Comparison of ENCODE assay signal across 1 cellular context in the genomic region with DNA sequence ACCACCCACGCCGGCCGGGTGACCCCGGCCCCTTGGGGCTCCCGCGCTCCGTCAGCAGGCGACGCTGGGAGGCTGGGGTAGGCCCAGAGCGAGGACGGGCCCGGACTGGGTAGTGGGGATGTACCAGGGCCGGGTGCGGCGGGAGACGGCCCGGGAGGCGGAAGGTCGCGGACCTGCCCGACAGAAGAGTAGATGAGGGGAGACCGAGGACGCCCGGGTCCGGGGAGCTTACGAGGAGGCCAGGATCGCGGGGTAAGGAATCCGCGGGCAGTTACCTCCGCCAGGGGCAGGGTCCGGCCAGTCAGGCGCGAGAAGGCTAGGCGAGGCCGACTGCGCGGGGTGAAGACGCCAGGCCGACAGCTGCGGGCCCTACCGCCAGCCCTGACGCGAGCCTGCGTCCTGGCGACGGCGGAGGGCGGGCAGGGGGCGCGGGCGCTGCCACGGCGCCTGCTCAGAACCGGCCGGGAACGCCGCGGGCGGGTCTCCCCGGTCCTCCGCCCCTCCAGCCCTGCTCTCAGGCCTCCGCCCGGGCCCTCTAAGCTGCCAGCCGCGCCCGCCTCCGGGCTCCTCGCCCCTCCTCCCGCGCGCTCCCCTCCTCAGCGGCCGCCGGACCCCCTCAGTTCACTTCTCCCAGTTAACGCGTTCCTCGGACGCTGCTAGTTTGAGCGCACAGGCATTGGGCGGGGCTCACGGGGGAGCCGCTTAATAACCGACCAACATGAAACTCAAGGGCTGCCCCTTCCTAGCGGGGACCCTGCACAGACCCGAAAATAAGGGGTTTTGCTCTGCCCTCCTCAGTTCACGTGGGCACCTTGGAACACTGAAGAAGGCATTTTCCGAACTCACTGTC.
TF ChIP-seq lines count a peak whose summit lies in the region.

Gene CPLANE1, minus strand, starts transcription at position 407 of the 850 bp plus-strand sequence. CDS start 1,678 bp downstream, outside the sequence.

TF ChIP-seq in HepG2, 621 proteins besides CTCF, POLR2A, EP300 and RAD21 (continued from another document and continues in another):
- TF ChIP-seq, protein P1, sequence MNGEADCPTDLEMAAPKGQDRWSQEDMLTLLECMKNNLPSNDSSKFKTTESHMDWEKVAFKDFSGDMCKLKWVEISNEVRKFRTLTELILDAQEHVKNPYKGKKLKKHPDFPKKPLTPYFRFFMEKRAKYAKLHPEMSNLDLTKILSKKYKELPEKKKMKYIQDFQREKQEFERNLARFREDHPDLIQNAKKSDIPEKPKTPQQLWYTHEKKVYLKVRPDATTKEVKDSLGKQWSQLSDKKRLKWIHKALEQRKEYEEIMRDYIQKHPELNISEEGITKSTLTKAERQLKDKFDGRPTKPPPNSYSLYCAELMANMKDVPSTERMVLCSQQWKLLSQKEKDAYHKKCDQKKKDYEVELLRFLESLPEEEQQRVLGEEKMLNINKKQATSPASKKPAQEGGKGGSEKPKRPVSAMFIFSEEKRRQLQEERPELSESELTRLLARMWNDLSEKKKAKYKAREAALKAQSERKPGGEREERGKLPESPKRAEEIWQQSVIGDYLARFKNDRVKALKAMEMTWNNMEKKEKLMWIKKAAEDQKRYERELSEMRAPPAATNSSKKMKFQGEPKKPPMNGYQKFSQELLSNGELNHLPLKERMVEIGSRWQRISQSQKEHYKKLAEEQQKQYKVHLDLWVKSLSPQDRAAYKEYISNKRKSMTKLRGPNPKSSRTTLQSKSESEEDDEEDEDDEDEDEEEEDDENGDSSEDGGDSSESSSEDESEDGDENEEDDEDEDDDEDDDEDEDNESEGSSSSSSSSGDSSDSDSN (CRISPR knock-in tag; IDR thresholded peaks at IDR 0.05): peak; percentile 99
- no peak for TF ChIP-seq ZNF280D (CRISPR knock-in tag; IDR thresholded peaks at IDR 0.05)
- TF ChIP-seq MZF1 (CRISPR knock-in tag; IDR thresholded peaks at IDR 0.05; ENCODE audit: borderline replicate concordance): no peak
- no peak for TF ChIP-seq ZNF432 (CRISPR knock-in tag; IDR thresholded peaks at IDR 0.05; ENCODE audit: borderline replicate concordance)
- no peak for TF ChIP-seq ZFP41 (CRISPR knock-in tag; IDR thresholded peaks at IDR 0.05; ENCODE audit: borderline replicate concordance)
- no peak for TF ChIP-seq LBX2 (CRISPR knock-in tag; IDR thresholded peaks at IDR 0.05; ENCODE audit: borderline replicate concordance)
- peak; percentile 45; the same call in 1 of the 2 replicates for TF ChIP-seq TBX2 (CRISPR knock-in tag; IDR thresholded peaks at IDR 0.05; ENCODE audit: borderline replicate concordance)
- no peak for TF ChIP-seq ZNF264 (CRISPR knock-in tag; IDR thresholded peaks at IDR 0.05)
- TF ChIP-seq CEBPB (IDR thresholded peaks at IDR 0.05; ENCODE audit: borderline replicate concordance, low read depth, low read length): no peak
- TF ChIP-seq HOXA5 (CRISPR knock-in tag; IDR thresholded peaks at IDR 0.05): no peak; the same call in 1 of the 2 replicates
- no peak for TF ChIP-seq MYNN (CRISPR knock-in tag; IDR thresholded peaks at IDR 0.05; ENCODE audit: low read depth)
- peak; percentile 54; the same call in 1 of the 2 replicates for TF ChIP-seq MYC (CRISPR knock-in tag; IDR thresholded peaks at IDR 0.05; ENCODE audit: borderline replicate concordance)
- no peak for TF ChIP-seq ZFP62 (CRISPR knock-in tag; IDR thresholded peaks at IDR 0.05)
- TF ChIP-seq MEF2D (CRISPR knock-in tag; IDR thresholded peaks at IDR 0.05): no peak
- no peak for TF ChIP-seq ZNF253 (CRISPR knock-in tag; IDR thresholded peaks at IDR 0.05; ENCODE audit: borderline replicate concordance)
- no peak for TF ChIP-seq CENPBD1 (CRISPR knock-in tag; IDR thresholded peaks at IDR 0.05; ENCODE audit: borderline replicate concordance, low read depth)
- no peak for TF ChIP-seq ZNF224 (CRISPR knock-in tag; IDR thresholded peaks at IDR 0.05)
- no peak for TF ChIP-seq SCMH1 (CRISPR knock-in tag; IDR thresholded peaks at IDR 0.05; ENCODE audit: borderline replicate concordance)
- TF ChIP-seq ZNF496 (CRISPR knock-in tag; IDR thresholded peaks at IDR 0.05; ENCODE audit: insufficient replicate concordance): no peak
- peak; percentile 77; the same call in 1 of the 2 replicates for TF ChIP-seq TAF1 (CRISPR knock-in tag; IDR thresholded peaks at IDR 0.05)
- TF ChIP-seq, protein P2, sequence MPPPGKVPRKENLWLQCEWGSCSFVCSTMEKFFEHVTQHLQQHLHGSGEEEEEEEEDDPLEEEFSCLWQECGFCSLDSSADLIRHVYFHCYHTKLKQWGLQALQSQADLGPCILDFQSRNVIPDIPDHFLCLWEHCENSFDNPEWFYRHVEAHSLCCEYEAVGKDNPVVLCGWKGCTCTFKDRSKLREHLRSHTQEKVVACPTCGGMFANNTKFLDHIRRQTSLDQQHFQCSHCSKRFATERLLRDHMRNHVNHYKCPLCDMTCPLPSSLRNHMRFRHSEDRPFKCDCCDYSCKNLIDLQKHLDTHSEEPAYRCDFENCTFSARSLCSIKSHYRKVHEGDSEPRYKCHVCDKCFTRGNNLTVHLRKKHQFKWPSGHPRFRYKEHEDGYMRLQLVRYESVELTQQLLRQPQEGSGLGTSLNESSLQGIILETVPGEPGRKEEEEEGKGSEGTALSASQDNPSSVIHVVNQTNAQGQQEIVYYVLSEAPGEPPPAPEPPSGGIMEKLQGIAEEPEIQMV (CRISPR knock-in tag; IDR thresholded peaks at IDR 0.05; ENCODE audit: low read depth): 0 out of 2 replicates have a peak, but pooled peaks have one; percentile 6
- 0 out of 2 replicates have a peak, but pooled peaks have one; percentile 45 for TF ChIP-seq ARNTL (CRISPR knock-in tag; IDR thresholded peaks at IDR 0.05)
- peak; percentile 22; the same call in 1 of the 2 replicates for TF ChIP-seq ZNF747 (CRISPR knock-in tag; IDR thresholded peaks at IDR 0.05; ENCODE audit: borderline replicate concordance)
- no peak; the same call in 1 of the 2 replicates for TF ChIP-seq THRA (CRISPR knock-in tag; IDR thresholded peaks at IDR 0.05; ENCODE audit: borderline replicate concordance)
- no peak for TF ChIP-seq ZNF639 (CRISPR knock-in tag; conservative IDR thresholded peaks at IDR 0.05)
- no peak for TF ChIP-seq DPF2 (CRISPR knock-in tag; IDR thresholded peaks at IDR 0.05; ENCODE audit: borderline replicate concordance, low read depth)
- TF ChIP-seq CHCHD3 (CRISPR knock-in tag; IDR thresholded peaks at IDR 0.05): no peak
- TF ChIP-seq ZNF75D (CRISPR knock-in tag; IDR thresholded peaks at IDR 0.05; ENCODE audit: borderline replicate concordance): no peak
- no peak for TF ChIP-seq ZMYM3 (CRISPR knock-in tag; IDR thresholded peaks at IDR 0.05)
- TF ChIP-seq ELF3 (CRISPR knock-in tag; IDR thresholded peaks at IDR 0.05): peak; percentile 38
- TF ChIP-seq, protein P3, sequence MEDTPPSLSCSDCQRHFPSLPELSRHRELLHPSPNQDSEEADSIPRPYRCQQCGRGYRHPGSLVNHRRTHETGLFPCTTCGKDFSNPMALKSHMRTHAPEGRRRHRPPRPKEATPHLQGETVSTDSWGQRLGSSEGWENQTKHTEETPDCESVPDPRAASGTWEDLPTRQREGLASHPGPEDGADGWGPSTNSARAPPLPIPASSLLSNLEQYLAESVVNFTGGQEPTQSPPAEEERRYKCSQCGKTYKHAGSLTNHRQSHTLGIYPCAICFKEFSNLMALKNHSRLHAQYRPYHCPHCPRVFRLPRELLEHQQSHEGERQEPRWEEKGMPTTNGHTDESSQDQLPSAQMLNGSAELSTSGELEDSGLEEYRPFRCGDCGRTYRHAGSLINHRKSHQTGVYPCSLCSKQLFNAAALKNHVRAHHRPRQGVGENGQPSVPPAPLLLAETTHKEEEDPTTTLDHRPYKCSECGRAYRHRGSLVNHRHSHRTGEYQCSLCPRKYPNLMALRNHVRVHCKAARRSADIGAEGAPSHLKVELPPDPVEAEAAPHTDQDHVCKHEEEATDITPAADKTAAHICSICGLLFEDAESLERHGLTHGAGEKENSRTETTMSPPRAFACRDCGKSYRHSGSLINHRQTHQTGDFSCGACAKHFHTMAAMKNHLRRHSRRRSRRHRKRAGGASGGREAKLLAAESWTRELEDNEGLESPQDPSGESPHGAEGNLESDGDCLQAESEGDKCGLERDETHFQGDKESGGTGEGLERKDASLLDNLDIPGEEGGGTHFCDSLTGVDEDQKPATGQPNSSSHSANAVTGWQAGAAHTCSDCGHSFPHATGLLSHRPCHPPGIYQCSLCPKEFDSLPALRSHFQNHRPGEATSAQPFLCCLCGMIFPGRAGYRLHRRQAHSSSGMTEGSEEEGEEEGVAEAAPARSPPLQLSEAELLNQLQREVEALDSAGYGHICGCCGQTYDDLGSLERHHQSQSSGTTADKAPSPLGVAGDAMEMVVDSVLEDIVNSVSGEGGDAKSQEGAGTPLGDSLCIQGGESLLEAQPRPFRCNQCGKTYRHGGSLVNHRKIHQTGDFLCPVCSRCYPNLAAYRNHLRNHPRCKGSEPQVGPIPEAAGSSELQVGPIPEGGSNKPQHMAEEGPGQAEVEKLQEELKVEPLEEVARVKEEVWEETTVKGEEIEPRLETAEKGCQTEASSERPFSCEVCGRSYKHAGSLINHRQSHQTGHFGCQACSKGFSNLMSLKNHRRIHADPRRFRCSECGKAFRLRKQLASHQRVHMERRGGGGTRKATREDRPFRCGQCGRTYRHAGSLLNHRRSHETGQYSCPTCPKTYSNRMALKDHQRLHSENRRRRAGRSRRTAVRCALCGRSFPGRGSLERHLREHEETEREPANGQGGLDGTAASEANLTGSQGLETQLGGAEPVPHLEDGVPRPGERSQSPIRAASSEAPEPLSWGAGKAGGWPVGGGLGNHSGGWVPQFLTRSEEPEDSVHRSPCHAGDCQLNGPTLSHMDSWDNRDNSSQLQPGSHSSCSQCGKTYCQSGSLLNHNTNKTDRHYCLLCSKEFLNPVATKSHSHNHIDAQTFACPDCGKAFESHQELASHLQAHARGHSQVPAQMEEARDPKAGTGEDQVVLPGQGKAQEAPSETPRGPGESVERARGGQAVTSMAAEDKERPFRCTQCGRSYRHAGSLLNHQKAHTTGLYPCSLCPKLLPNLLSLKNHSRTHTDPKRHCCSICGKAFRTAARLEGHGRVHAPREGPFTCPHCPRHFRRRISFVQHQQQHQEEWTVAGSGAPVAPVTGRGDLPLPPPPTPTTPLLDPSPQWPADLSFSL (CRISPR knock-in tag; IDR thresholded peaks at IDR 0.05): no peak
- TF ChIP-seq THAP11 (CRISPR knock-in tag; IDR thresholded peaks at IDR 0.05): no peak
- no peak for TF ChIP-seq SP140L (CRISPR knock-in tag; IDR thresholded peaks at IDR 0.05; ENCODE audit: borderline replicate concordance)
- TF ChIP-seq ZNF138 (CRISPR knock-in tag; IDR thresholded peaks at IDR 0.05; ENCODE audit: low read depth): no peak
- no peak for TF ChIP-seq DNMT3B (CRISPR knock-in tag; conservative IDR thresholded peaks at IDR 0.05)
- TF ChIP-seq ZNF788 (CRISPR knock-in tag; IDR thresholded peaks at IDR 0.05; ENCODE audit: borderline replicate concordance): no peak; the same call in 1 of the 2 replicates
- 0 out of 2 replicates have a peak, but pooled peaks have one; percentile 15 for TF ChIP-seq ZNF331 (CRISPR knock-in tag; IDR thresholded peaks at IDR 0.05)
- TF ChIP-seq SAP130 (CRISPR knock-in tag; IDR thresholded peaks at IDR 0.05; ENCODE audit: low read depth): peak; percentile 79
- peak; percentile 63 for TF ChIP-seq BORCS8-MEF2B (CRISPR knock-in tag; IDR thresholded peaks at IDR 0.05)
- peak; percentile 41 for TF ChIP-seq XRCC5 (optimal IDR thresholded peaks at IDR 0.05; ENCODE audit: low read length)
- TF ChIP-seq IKZF1 (IDR thresholded peaks at IDR 0.05): no peak
- no peak for TF ChIP-seq REL (CRISPR knock-in tag; conservative IDR thresholded peaks at IDR 0.05)
- no peak for TF ChIP-seq ZNF678 (CRISPR knock-in tag; IDR thresholded peaks at IDR 0.05)
- no peak for TF ChIP-seq ZFP36L1 (CRISPR knock-in tag; IDR thresholded peaks at IDR 0.05)
- 0 out of 2 replicates have a peak, but pooled peaks have one; percentile 9 for TF ChIP-seq CHD2 (IDR thresholded peaks at IDR 0.05; ENCODE audit: low read depth, low read length)
- no peak for TF ChIP-seq ZNF557 (CRISPR knock-in tag; IDR thresholded peaks at IDR 0.05)
